Comparison of ENCODE assay signal across 8 cellular contexts in genomic region chr14:67514203-67514607, GRCh38. TPM values are rescaled to one million over a fixed set of nuclear protein-coding genes. Genes with fewer than 3 reads are reported as not detected.
A peak's percentile ranks its signal among the peaks of the same experiment; 100 is the strongest.
DNase-seq lines count a peak whose midpoint lies in the region; ATAC-seq and TF ChIP-seq lines count a peak whose summit lies in the region.

No MANE protein-coding gene starts in this region.

- H3K9ac ChIP-seq in Loucy (ENCODE audit: low read depth, low read length, poor library complexity, severe bottlenecking) (no peak overlapping the region), duodenal mucosa (ENCODE audit: low read depth in 1 of 2, low read length in 2 of 2) (peak overlapping the region; percentile 51 to 65)

- H3K27me3 ChIP-seq in BJ (ENCODE audit: control insufficient read depth, insufficient read depth, low read length) (peaks cover 26% of the 10 kb centered on the region), Loucy (ENCODE audit: insufficient read depth, low read length, poor library complexity, severe bottlenecking) (peaks cover 13% of the 10 kb centered on the region), duodenal mucosa (ENCODE audit: control insufficient read depth in 1 of 2, insufficient read depth in 2 of 2, low read length in 2 of 2) (peaks cover under 1% of the 10 kb centered on the region in 2 donors)

- no peaks in the 10 kb centered on the region for H3K36me3 Mint-ChIP-seq in natural killer cell

- no peak for TF ChIP-seq CTCF in BJ (IDR thresholded peaks at IDR 0.05; ENCODE audit: insufficient read depth, low read depth, low read length)
- no peak for TF ChIP-seq CTCF in Loucy (conservative IDR thresholded peaks at IDR 0.05; ENCODE audit: low read length)
- TF ChIP-seq CTCF in natural killer cell (IDR thresholded peaks at IDR 0.05): no peak

- peak overlapping the region; percentile 65 for H3K4me2 ChIP-seq in Loucy (ENCODE audit: low read depth, low read length, poor library complexity, severe bottlenecking)

- H2AFZ ChIP-seq in Loucy (ENCODE audit: low read length): peak overlapping the region; percentile 18; the same call in 1 of the 2 replicates

- peaks cover 6 to 7% of the 10 kb centered on the region in 2 donors for H3K27me3 Mint-ChIP-seq in natural killer cell (ENCODE audit: low read depth in 2 of 2)

- H3K36me3 ChIP-seq in BJ (ENCODE audit: control insufficient read depth, insufficient read depth, low read length): no peaks in the 10 kb centered on the region
- H3K36me3 ChIP-seq in Loucy (ENCODE audit: insufficient read depth, low read length): no peaks in the 10 kb centered on the region
- no peaks in the 10 kb centered on the region for H3K36me3 ChIP-seq in duodenal mucosa (ENCODE audit: control insufficient read depth in 1 of 2, insufficient read depth in 2 of 2, low read length in 2 of 2)

- H3K9me3 Mint-ChIP-seq in natural killer cell: no peaks in the 10 kb centered on the region

- peaks cover 5% of the 10 kb centered on the region; the same call in 1 of the 2 replicates for H3F3A ChIP-seq in Loucy (ENCODE audit: low read depth)

- H3K4me1 Mint-ChIP-seq in natural killer cell: peaks cover 25 to 34% of the 10 kb centered on the region in 2 donors

- intact Hi-C loops in natural killer cell (cut with micrococcal nuclease): loop anchor here (1.0 kb wide), 1 partner anchor 26 kb away; the partner anchor contains the start of gene TMEM229B

- CTCF ChIA-PET in BJ (lab: Yijun Ruan, JAX): interaction anchor here (0.5 to 7.6 kb wide), 4 partner anchors 9 to 57 kb away, joined by 3 to 53 read pairs (median 15); no protein-coding TSS in a partner anchor

- peak overlapping the region; percentile 59 for H3K4me3 ChIP-seq in BJ (ENCODE audit: low read depth, low read length)
- H3K4me3 ChIP-seq in Loucy (ENCODE audit: low read length, poor library complexity, severe bottlenecking): peak overlapping the region; percentile 70
- H3K4me3 ChIP-seq in duodenal mucosa (ENCODE audit: low read depth in 1 of 2, low read length in 2 of 2): peak overlapping the region; percentile 79 to 80

- H3K9me2 ChIP-seq in Loucy (replicated peaks; ENCODE audit: low read depth, low read length): no peaks in the 10 kb centered on the region

- DNase-seq in BJ (ENCODE audit: low read depth) (no peak), natural killer cell (no peak), NCI-H2029 (lab: John Stamatoyannopoulos, UW) (no peak), HuH-7 (ENCODE audit: low spot score) (no peak)
- DNase-seq in stimulated activated CD4-positive, alpha-beta T cell treated with anti-CD3 and anti-CD28 coated beads, Interleukin-4, amount 100 ng/mL, for 4 hours: no peak

- H3K9me3 ChIP-seq in Loucy (ENCODE audit: insufficient read depth, low read depth, low read length): no peaks in the 10 kb centered on the region
- H3K9me3 ChIP-seq in duodenal mucosa (ENCODE audit: control insufficient read depth in 1 of 2, low read length in 2 of 2): no peaks in the 10 kb centered on the region

- no peak overlapping the region for H3K27ac ChIP-seq in duodenal mucosa (ENCODE audit: low read depth, low read length)

- peak overlapping the region; percentile 93 for H3K4me3 Mint-ChIP-seq in natural killer cell

- H3K27ac Mint-ChIP-seq in natural killer cell: peak overlapping the region; percentile 79 to 95

- H4K20me1 ChIP-seq in Loucy (ENCODE audit: insufficient read depth, low read length, poor library complexity, severe bottlenecking): no peaks in the 10 kb centered on the region

- ATAC-seq in natural killer cell: peak in 1 of 3 donors; percentile 2
- no peak for ATAC-seq in HG02973 (IDR thresholded peaks at IDR 0.05; ENCODE audit: unreplicated experiment)

- H3K79me2 ChIP-seq in Loucy (ENCODE audit: insufficient read depth, low read length): no peaks in the 10 kb centered on the region

- no peaks in the 10 kb centered on the region for H3K4me1 ChIP-seq in Loucy (ENCODE audit: insufficient read depth, low read length, poor library complexity, severe bottlenecking)
- peaks cover 14 to 24% of the 10 kb centered on the region in 2 donors for H3K4me1 ChIP-seq in duodenal mucosa (ENCODE audit: control insufficient read depth in 1 of 2, insufficient read depth in 2 of 2, low read length in 2 of 2)

- POLR2A ChIA-PET in BJ (lab: Charles Lee): no interaction called here

RNA-seq across cellular contexts. Expression of gene PLEKHH1, which starts 18.9 kb away (rescaled TPM):
- 0.16 and 0.53 TPM in 2 replicates for polyA plus RNA-seq in BJ (2011; rRNA removed)
- polyA minus RNA-seq in BJ (2011; rRNA and poly(A)+ RNA removed): 0.09 and 0.41 TPM in 2 replicates
- not detected for total RNA-seq in natural killer cell

RNA-seq across cellular contexts. Expression of gene TMEM229B, which starts 25.7 kb away (rescaled TPM):
- polyA plus RNA-seq in BJ (2011; rRNA removed): 0.25 and 0.37 TPM in 2 replicates
- 0.10 and 0.28 TPM in 2 replicates for polyA minus RNA-seq in BJ (2011; rRNA and poly(A)+ RNA removed)
- total RNA-seq in natural killer cell: 10 to 100 TPM; 28.3 to 51.3 (median 49.9) TPM
